Comparison of ENCODE assay signal across 8 cellular contexts in genomic region chr7:101243786-101244384, GRCh38. TPM values are rescaled to one million over a fixed set of nuclear protein-coding genes. Genes with fewer than 3 reads are reported as not detected.
DNase-seq lines count a peak whose midpoint lies in the region; TF ChIP-seq lines count a peak whose summit lies in the region.

No MANE protein-coding gene starts in this region.

- H3K27me3 ChIP-seq in GM23248 (replicated peaks; ENCODE audit: insufficient read depth) (no peaks in the 10 kb centered on the region), right atrium auricular region (no peaks in the 10 kb centered on the region), prostate gland (replicated peaks; ENCODE audit: insufficient read depth) (no peaks in the 10 kb centered on the region)

- in situ Hi-C loops in GM23248 (cut with MboI) = no loop called here

- H3K9me3 ChIP-seq in GM23248 (ENCODE audit: low read depth) (no peaks in the 10 kb centered on the region), right atrium auricular region (no peaks in the 10 kb centered on the region), prostate gland (no peaks in the 10 kb centered on the region)

- H3K79me2 ChIP-seq in GM23248 (ENCODE audit: insufficient read depth) = peaks cover 74% of the 10 kb centered on the region

- H3K4me3 ChIP-seq in GM23248 = peak overlapping the region; percentile 94
- peak overlapping the region; percentile 73 to 79 for H3K4me3 ChIP-seq in right atrium auricular region
- peak overlapping the region; percentile 54 to 78 for H3K4me3 ChIP-seq in prostate gland

- POLR2A ChIA-PET in activated CD4-positive, alpha-beta memory T cell treated with anti-CD3 and anti-CD28 coated beads, Interleukin-2, amount 10 ng/mL, durations not matched to agents 7 days and 5 days (lab: Charles Lee) = interaction anchor here (1.0 to 3.7 kb wide), 10 partner anchors 9 to 369 kb away, joined by 3 to 61 read pairs (median 4); partner anchors contain the start of genes PLOD3, SRRT, VGF and ZNHIT1

- H3K4me1 ChIP-seq in GM23248 (ENCODE audit: insufficient read depth) (peaks cover 10% of the 10 kb centered on the region), right atrium auricular region (peaks cover 0 to 63% of the 10 kb centered on the region in 2 donors), prostate gland (replicated peaks) (no peaks in the 10 kb centered on the region)

- H3K9ac ChIP-seq in GM23248 = peak overlapping the region; percentile 87

- TF ChIP-seq CTCF in right atrium auricular region (IDR thresholded peaks at IDR 0.05) (peak in 1 of 2 donors; percentile 94), prostate gland (IDR thresholded peaks at IDR 0.05) (no peak)

- H2AFZ ChIP-seq in GM23248 = peak overlapping the region; percentile 84

- H3K36me3 ChIP-seq in GM23248 (ENCODE audit: low read depth) (no peaks in the 10 kb centered on the region), right atrium auricular region (peaks cover 18% of the 10 kb centered on the region), prostate gland (peaks cover 0 to 9% of the 10 kb centered on the region in 2 donors)

- no peaks in the 10 kb centered on the region for H3K9me2 ChIP-seq in GM23248 (ENCODE audit: insufficient read depth)

- H3K27ac ChIP-seq in GM23248 = peak overlapping the region; percentile 87
- H3K27ac ChIP-seq in right atrium auricular region = peak overlapping the region; percentile 96 to 98
- H3K27ac ChIP-seq in prostate gland = peak overlapping the region; percentile 97

- H3K4me1 Mint-ChIP-seq in activated CD4-positive, alpha-beta memory T cell treated with anti-CD3 and anti-CD28 coated beads, Interleukin-2, amount 10 ng/mL, durations not matched to agents 7 days and 5 days = peaks cover 29% of the 10 kb centered on the region

- peaks cover 26% of the 10 kb centered on the region for H3K36me3 Mint-ChIP-seq in activated CD4-positive, alpha-beta memory T cell treated with anti-CD3 and anti-CD28 coated beads, Interleukin-2, amount 10 ng/mL, durations not matched to agents 7 days and 5 days (ENCODE audit: low read depth)

- no peaks in the 10 kb centered on the region for H3K27me3 Mint-ChIP-seq in activated CD4-positive, alpha-beta memory T cell treated with anti-CD3 and anti-CD28 coated beads, Interleukin-2, amount 10 ng/mL, durations not matched to agents 7 days and 5 days

- CTCF ChIA-PET in activated CD4-positive, alpha-beta memory T cell treated with anti-CD3 and anti-CD28 coated beads, Interleukin-2, amount 10 ng/mL, durations not matched to agents 7 days and 5 days (lab: Charles Lee) = interaction anchor here (0.6 to 2.9 kb wide), 20 partner anchors 8 to 369 kb away, joined by 3 to 74 read pairs (median 4); partner anchors contain the start of genes PLOD3, SRRT and ZNHIT1

- peak overlapping the region; percentile 96 for H3K4me3 Mint-ChIP-seq in activated CD4-positive, alpha-beta memory T cell treated with anti-CD3 and anti-CD28 coated beads, Interleukin-2, amount 10 ng/mL, durations not matched to agents 7 days and 5 days

- 2 to 4% methylated on average over 27 of the region's 27 CpGs for WGBS in GM23248 (ENCODE audit: low coverage in 1 of 2, low lambda C conversion rate in 2 of 2, missing lambda C conversion rate in 2 of 2), 2 experiments
- WGBS in prostate gland = 20% methylated on average over 27 of the region's 27 CpGs

- H3F3A ChIP-seq in GM23248 (ENCODE audit: insufficient read depth) = peaks cover 15% of the 10 kb centered on the region

- H3K27ac Mint-ChIP-seq in activated CD4-positive, alpha-beta memory T cell treated with anti-CD3 and anti-CD28 coated beads, Interleukin-2, amount 10 ng/mL, durations not matched to agents 7 days and 5 days = peak overlapping the region; percentile 90

- TF ChIP-seq POLR2A in prostate gland (IDR thresholded peaks at IDR 0.05) = no peak

- intact Hi-C loops in prostate gland (cut with DNase I) = loop anchor here (2.0 kb wide), 1 partner anchor 27 kb away; the partner anchor contains the start of gene PLOD3

- H4K20me1 ChIP-seq in GM23248 (ENCODE audit: insufficient read depth) = no peaks in the 10 kb centered on the region

- DNase-seq in Ammon's horn (ENCODE audit: low spot score) (peak; percentile 32), GM23248 (peak; percentile 71), right atrium auricular region (ENCODE audit: low spot score) (no peak), prostate gland (ENCODE audit: low spot score) (no peak), COR-L47 (lab: John Stamatoyannopoulos, UW) (no peak), foreskin melanocyte (no peak), hippocampal formation (lab: John Stamatoyannopoulos, UW) (no peak)
- peak; percentile 18 for DNase-seq in activated CD4-positive, alpha-beta memory T cell treated with anti-CD3 and anti-CD28 coated beads, Interleukin-2, amount 10 ng/mL, durations not matched to agents 7 days and 5 days

- no peaks in the 10 kb centered on the region for H3K9me3 Mint-ChIP-seq in activated CD4-positive, alpha-beta memory T cell treated with anti-CD3 and anti-CD28 coated beads, Interleukin-2, amount 10 ng/mL, durations not matched to agents 7 days and 5 days

- peak overlapping the region; percentile 94 for H3K4me2 ChIP-seq in GM23248 (ENCODE audit: unreplicated experiment)

RNA-seq across cellular contexts. Expression of gene FIS1, which starts 1.0 kb away (rescaled TPM):
- 169 and 193 TPM in 2 replicates for total RNA-seq in GM23248 (2014; rRNA removed; shearing (Covaris generic))
- 235 and 237 TPM in 2 replicates for polyA plus RNA-seq in GM23248 (2016; fragmentation: Nextera tagmentation; extraction: Ambion mirVana)
- 10 to 100 TPM; 94.5 to 97.6 TPM for total RNA-seq in activated CD4-positive, alpha-beta memory T cell treated with anti-CD3 and anti-CD28 coated beads, Interleukin-2, amount 10 ng/mL, durations not matched to agents 7 days and 5 days
- total RNA-seq in right atrium auricular region (100 to 1,000 TPM; 359 to 459 TPM), prostate gland (100 to 1,000 TPM; 238 to 256 TPM)

RNA-seq across cellular contexts. Expression of gene CLDN15, which starts 6.3 kb away (rescaled TPM):
- total RNA-seq in GM23248 (2014; rRNA removed; shearing (Covaris generic)) = 2.9 and 5.0 TPM in 2 replicates
- 0.81 and 1.4 TPM in 2 replicates for polyA plus RNA-seq in GM23248 (2016; fragmentation: Nextera tagmentation; extraction: Ambion mirVana)
- total RNA-seq in activated CD4-positive, alpha-beta memory T cell treated with anti-CD3 and anti-CD28 coated beads, Interleukin-2, amount 10 ng/mL, durations not matched to agents 7 days and 5 days = 10 to 100 TPM; 19.7 to 20.6 TPM
- 10 to 100 TPM; 16.5 to 50.2 TPM for total RNA-seq in right atrium auricular region
- total RNA-seq in prostate gland = 10 to 100 TPM in 1 of 2 donors, 1 to 10 TPM in 1; 9.2 to 17.4 TPM

RNA-seq across cellular contexts. Expression of gene ZNHIT1, which starts 25.9 kb away (rescaled TPM):
- 98.0 and 102 TPM in 2 replicates for total RNA-seq in GM23248 (2014; rRNA removed; shearing (Covaris generic))
- polyA plus RNA-seq in GM23248 (2016; fragmentation: Nextera tagmentation; extraction: Ambion mirVana) = 119 and 129 TPM in 2 replicates
- total RNA-seq in activated CD4-positive, alpha-beta memory T cell treated with anti-CD3 and anti-CD28 coated beads, Interleukin-2, amount 10 ng/mL, durations not matched to agents 7 days and 5 days = 10 to 100 TPM; 59.9 to 60.5 TPM
- total RNA-seq in right atrium auricular region (10 to 100 TPM; 65.3 to 69.6 TPM), prostate gland (100 to 1,000 TPM in 1 of 2 donors, 10 to 100 TPM in 1; 75.2 to 109 TPM)

RNA-seq across cellular contexts. Expression of gene PLOD3, which starts 26.5 kb away (rescaled TPM):
- 126 and 149 TPM in 2 replicates for total RNA-seq in GM23248 (2014; rRNA removed; shearing (Covaris generic))
- 189 and 190 TPM in 2 replicates for polyA plus RNA-seq in GM23248 (2016; fragmentation: Nextera tagmentation; extraction: Ambion mirVana)
- 10 to 100 TPM; 63.3 to 66.6 TPM for total RNA-seq in activated CD4-positive, alpha-beta memory T cell treated with anti-CD3 and anti-CD28 coated beads, Interleukin-2, amount 10 ng/mL, durations not matched to agents 7 days and 5 days
- total RNA-seq in right atrium auricular region (10 to 100 TPM; 35.5 to 35.9 TPM), prostate gland (10 to 100 TPM; 24.2 to 52.5 TPM)

RNA-seq across cellular contexts. Expression of gene MOGAT3, which starts 43.0 kb away (rescaled TPM):
- not detected in 2 replicates for total RNA-seq in GM23248 (2014; rRNA removed; shearing (Covaris generic))
- not detected in 2 replicates for polyA plus RNA-seq in GM23248 (2016; fragmentation: Nextera tagmentation; extraction: Ambion mirVana)
- total RNA-seq in activated CD4-positive, alpha-beta memory T cell treated with anti-CD3 and anti-CD28 coated beads, Interleukin-2, amount 10 ng/mL, durations not matched to agents 7 days and 5 days = not detected
- total RNA-seq in right atrium auricular region (not detected), prostate gland (not detected)

Comparison
In these comparisons a context has a peak if more than half of its experiments do, and no peak if none do; other contexts are left out.
1. DNase-seq: peak in Ammon's horn (single experiment), GM23248 (single experiment) and activated CD4-positive, alpha-beta memory T cell treated with anti-CD3 and anti-CD28 coated beads, Interleukin-2, amount 10 ng/mL, durations not matched to agents 7 days and 5 days (single experiment); none in right atrium auricular region (single experiment), prostate gland (single experiment), COR-L47 (single experiment), foreskin melanocyte (single experiment) and hippocampal formation (0 of 2).
2. Peak in every context shown above with its lines, with median percentiles within 50 percentile points of each other: H3K27ac ChIP-seq and H3K4me3 ChIP-seq.